18 cellular contexts compared by ENCODE assay signal in genomic region chr5:95600557-95600956, GRCh38. TPM values are rescaled to one million over a fixed set of nuclear protein-coding genes. Genes with fewer than 3 reads are reported as not detected.
"Had no signal": no experiment of that assay in that cellular context is flagged by ENCODE, and none has a peak within 500 bp of the region (broad histone marks: within the 10 kb centered on the region; RNA-seq: fewer than 3 reads in every experiment).

No MANE protein-coding gene starts in this region.

- H3K4me3 Mint-ChIP-seq: activated naive CD8-positive, alpha-beta T cell treated with anti-CD3 and anti-CD28 coated beads for 36 hours; activated T-helper 1 cell treated with anti-CD3 and anti-CD28 coated beads, Interleukin-12 subunit alpha, Interleukin-12 subunit beta, Interleukin-2, Interleukin-4 antibody, amounts not matched to agents 30 ng/mL and 10 ng/mL and 1 ng/mL, durations not matched to agents 14 hours and 24 hours and 36 hours; natural killer cell treated with Interleukin-12 subunit alpha and Interleukin-12 subunit beta and Interleukin-15 and Interleukin-18, amount 100 ng/mL, for 72 hours had no signal

- H3K36me3 Mint-ChIP-seq: activated naive CD8-positive, alpha-beta T cell treated with anti-CD3 and anti-CD28 coated beads for 36 hours; natural killer cell treated with Interleukin-12 subunit alpha and Interleukin-12 subunit beta and Interleukin-15 and Interleukin-18, amount 100 ng/mL, for 72 hours had no signal

- H3K4me3 ChIP-seq: right atrium auricular region, skin epidermis, tibial nerve, uterus had no signal

- ATAC-seq: natural killer cell treated with Interleukin-12 subunit alpha and Interleukin-12 subunit beta and Interleukin-15 and Interleukin-18, amount 100 ng/mL, for 72 hours had no signal

- H3K27ac Mint-ChIP-seq: activated naive CD8-positive, alpha-beta T cell treated with anti-CD3 and anti-CD28 coated beads for 36 hours; activated T-helper 1 cell treated with anti-CD3 and anti-CD28 coated beads, Interleukin-12 subunit alpha, Interleukin-12 subunit beta, Interleukin-2, Interleukin-4 antibody, amounts not matched to agents 30 ng/mL and 10 ng/mL and 1 ng/mL, durations not matched to agents 14 hours and 24 hours and 36 hours; natural killer cell treated with Interleukin-12 subunit alpha and Interleukin-12 subunit beta and Interleukin-15 and Interleukin-18, amount 100 ng/mL, for 72 hours had no signal

- H3K27me3 Mint-ChIP-seq: activated naive CD8-positive, alpha-beta T cell treated with anti-CD3 and anti-CD28 coated beads for 36 hours; natural killer cell treated with Interleukin-12 subunit alpha and Interleukin-12 subunit beta and Interleukin-15 and Interleukin-18, amount 100 ng/mL, for 72 hours had no signal

- H3K9me3 Mint-ChIP-seq: activated naive CD8-positive, alpha-beta T cell treated with anti-CD3 and anti-CD28 coated beads for 36 hours; activated T-helper 1 cell treated with anti-CD3 and anti-CD28 coated beads, Interleukin-12 subunit alpha, Interleukin-12 subunit beta, Interleukin-2, Interleukin-4 antibody, amounts not matched to agents 30 ng/mL and 10 ng/mL and 1 ng/mL, durations not matched to agents 14 hours and 24 hours and 36 hours; natural killer cell treated with Interleukin-12 subunit alpha and Interleukin-12 subunit beta and Interleukin-15 and Interleukin-18, amount 100 ng/mL, for 72 hours had no signal

- H3K4me1 Mint-ChIP-seq: activated naive CD8-positive, alpha-beta T cell treated with anti-CD3 and anti-CD28 coated beads for 36 hours had no signal

- DNase-seq: activated CD4-positive, alpha-beta T cell treated with anti-CD3 and anti-CD28 coated beads, Interleukin-2, amount 50 U/mL, for 1 hour; activated naive CD8-positive, alpha-beta T cell treated with anti-CD3 and anti-CD28 coated beads for 36 hours; anterior cingulate cortex; erythroblast; foreskin fibroblast; glutamatergic neuron; mesenchymal stem cell; stimulated activated CD4-positive, alpha-beta T cell treated with anti-CD3 and anti-CD28 coated beads, Interleukin-4, amount 100 ng/mL, for 24 hours; stimulated activated CD8-positive, alpha-beta memory T cell treated with anti-CD3 and anti-CD28 coated beads, Interleukin-4, amount 100 ng/mL, for 48 hours; stimulated activated naive CD4-positive, alpha-beta T cell treated with Interleukin-2 at 50 U/mL for 16 hours; substantia nigra; uterus had no signal

RNA-seq across cellular contexts. Expression of gene GPR150, which starts 19.3 kb away (rescaled TPM):
- total RNA-seq: mucosa of gallbladder, right atrium auricular region, uterus had no signal
